11 cellular contexts compared by ENCODE assay signal in genomic region chr1:36320291-36320758, GRCh38. TPM values are rescaled to one million over a fixed set of nuclear protein-coding genes. Genes with fewer than 3 reads are reported as not detected.
DNase-seq lines count a peak whose midpoint lies in the region; ATAC-seq and TF ChIP-seq lines count a peak whose summit lies in the region.
"Had no signal": no experiment of that assay in that cellular context is flagged by ENCODE, and none has a peak within 500 bp of the region (broad histone marks: within the 10 kb centered on the region; RNA-seq: fewer than 3 reads in every experiment).

No MANE protein-coding gene starts in this region.

- no peaks in the 10 kb centered on the region for H3K27me3 ChIP-seq in BJ (ENCODE audit: control insufficient read depth, insufficient read depth, low read length)
- H3K27me3 ChIP-seq in HUES48 (ENCODE audit: control insufficient read depth, insufficient read depth, low read length): peaks cover 57% of the 10 kb centered on the region
- H3K27me3 ChIP-seq in colonic mucosa: no peaks in the 10 kb centered on the region

- H3K27ac ChIP-seq in HUES48 (ENCODE audit: low read depth, low read length): peak overlapping the region; percentile 75
- H3K27ac ChIP-seq in colonic mucosa: no peak overlapping the region

- DNase-seq in BJ (ENCODE audit: low read depth): no peak
- no peak for DNase-seq in colonic mucosa
- no peak for DNase-seq in natural killer cell treated with Interleukin-12 subunit alpha and Interleukin-12 subunit beta and Interleukin-15 and Interleukin-18, amount 100 ng/mL, for 72 hours (ENCODE audit: low spot score)
- no peak for DNase-seq in NCI-H2196 (lab: John Stamatoyannopoulos, UW; ENCODE audit: unreplicated experiment)
- DNase-seq in NCI-H510A treated with DMSO at 0.1 percent for 48 hours (lab: John Stamatoyannopoulos, UW): no peak
- DNase-seq: cortex of kidney, NCI-H1048, nucleus accumbens had no signal

- H3K4me1 Mint-ChIP-seq in natural killer cell treated with Interleukin-12 subunit alpha and Interleukin-12 subunit beta and Interleukin-15 and Interleukin-18, amount 100 ng/mL, for 72 hours (ENCODE audit: low read depth in 2 of 2): peaks cover 0 to 15% of the 10 kb centered on the region in 2 donors

- peak overlapping the region; percentile 36 for H3K4me3 Mint-ChIP-seq in natural killer cell treated with Interleukin-12 subunit alpha and Interleukin-12 subunit beta and Interleukin-15 and Interleukin-18, amount 100 ng/mL, for 72 hours

- H3K9ac ChIP-seq in HUES48 (ENCODE audit: low read depth, low read length) (peak overlapping the region; percentile 57; the same call in 1 of the 2 replicates), colonic mucosa (ENCODE audit: low read depth in 2 of 2, low read length in 2 of 2) (peak overlapping the region in 1 of 2 donors; percentile 57)

- no peak for ATAC-seq in natural killer cell treated with Interleukin-12 subunit alpha and Interleukin-12 subunit beta and Interleukin-15 and Interleukin-18, amount 100 ng/mL, for 72 hours
- ATAC-seq in GM21528 (IDR thresholded peaks at IDR 0.05; ENCODE audit: low FRiP score, unreplicated experiment) (no peak), HG03520 (IDR thresholded peaks at IDR 0.05; ENCODE audit: unreplicated experiment) (no peak)

- TF ChIP-seq CTCF in BJ (IDR thresholded peaks at IDR 0.05; ENCODE audit: insufficient read depth, low read depth, low read length) (no peak), colonic mucosa (IDR thresholded peaks at IDR 0.05) (no peak)

- POLR2A ChIA-PET in BJ (lab: Charles Lee): no interaction called here

- H3K36me3 Mint-ChIP-seq in natural killer cell treated with Interleukin-12 subunit alpha and Interleukin-12 subunit beta and Interleukin-15 and Interleukin-18, amount 100 ng/mL, for 72 hours: no peaks in the 10 kb centered on the region

- intact Hi-C loops in colonic mucosa (cut with DNase I): no loop called here

- no peaks in the 10 kb centered on the region for H3K9me3 ChIP-seq in HUES48 (ENCODE audit: control insufficient read depth, insufficient read depth, low read length)
- no peaks in the 10 kb centered on the region for H3K9me3 ChIP-seq in colonic mucosa

- H3K27me3 Mint-ChIP-seq in natural killer cell treated with Interleukin-12 subunit alpha and Interleukin-12 subunit beta and Interleukin-15 and Interleukin-18, amount 100 ng/mL, for 72 hours: no peaks in the 10 kb centered on the region

- no peaks in the 10 kb centered on the region for H3K9me3 Mint-ChIP-seq in natural killer cell treated with Interleukin-12 subunit alpha and Interleukin-12 subunit beta and Interleukin-15 and Interleukin-18, amount 100 ng/mL, for 72 hours

- H3K4me3 ChIP-seq in BJ (ENCODE audit: low read depth, low read length): peak overlapping the region; percentile 81
- peak overlapping the region; percentile 79 for H3K4me3 ChIP-seq in HUES48 (ENCODE audit: low read depth, low read length)
- peak overlapping the region; percentile 14 for H3K4me3 ChIP-seq in colonic mucosa

- CTCF ChIA-PET in BJ (lab: Yijun Ruan, JAX): interaction anchor here (0.9 to 5.5 kb wide), 6 partner anchors 13 to 170 kb away, joined by 3 to 25 read pairs (median 5); partner anchors contain the start of genes LSM10 and TRAPPC3

- peaks cover 17% of the 10 kb centered on the region for H3K36me3 ChIP-seq in BJ (ENCODE audit: control insufficient read depth, insufficient read depth, low read length)
- no peaks in the 10 kb centered on the region for H3K36me3 ChIP-seq in HUES48 (ENCODE audit: control insufficient read depth, insufficient read depth, low read length)
- no peaks in the 10 kb centered on the region for H3K36me3 ChIP-seq in colonic mucosa

- H3K27ac Mint-ChIP-seq in natural killer cell treated with Interleukin-12 subunit alpha and Interleukin-12 subunit beta and Interleukin-15 and Interleukin-18, amount 100 ng/mL, for 72 hours: peak overlapping the region in 1 of 2 donors; percentile 39

- peaks cover 29% of the 10 kb centered on the region for H3K4me1 ChIP-seq in HUES48 (ENCODE audit: control insufficient read depth, insufficient read depth, low read length)
- peaks cover 14% of the 10 kb centered on the region for H3K4me1 ChIP-seq in colonic mucosa

RNA-seq across cellular contexts. Expression of gene EVA1B, which starts 3.1 kb away (rescaled TPM):
- polyA plus RNA-seq in BJ (2011; rRNA removed): 101 and 133 TPM in 2 replicates
- 18.2 and 21.1 TPM in 2 replicates for polyA minus RNA-seq in BJ (2011; rRNA and poly(A)+ RNA removed)
- 1 to 10 TPM; 5.3 to 8.7 TPM for total RNA-seq in colonic mucosa
- total RNA-seq in natural killer cell treated with Interleukin-12 subunit alpha and Interleukin-12 subunit beta and Interleukin-15 and Interleukin-18, amount 100 ng/mL, for 72 hours: 1 to 10 TPM; 5.8 to 6.3 TPM

RNA-seq across cellular contexts. Expression of gene SH3D21, which starts 14.2 kb away (rescaled TPM):
- polyA plus RNA-seq in BJ (2011; rRNA removed): 3.2 and 3.3 TPM in 2 replicates
- 2.3 and 4.5 TPM in 2 replicates for polyA minus RNA-seq in BJ (2011; rRNA and poly(A)+ RNA removed)
- 10 to 100 TPM in 1 of 2 donors, 1 to 10 TPM in 1; 7.4 to 22.8 TPM for total RNA-seq in colonic mucosa
- total RNA-seq in natural killer cell treated with Interleukin-12 subunit alpha and Interleukin-12 subunit beta and Interleukin-15 and Interleukin-18, amount 100 ng/mL, for 72 hours: 10 to 100 TPM; 12.6 to 18.6 TPM

Comparison
In these comparisons a context has a peak if more than half of its experiments do, and no peak if none do; other contexts are left out.
1. H3K4me3 ChIP-seq: peak in every context shown above with its lines; median percentile 81 in BJ; 79 in HUES48; 14 in colonic mucosa.